Comparison of ENCODE assay signal across 19 cellular contexts in genomic region chr2:201273330-201273983, GRCh38. TPM values are rescaled to one million over a fixed set of nuclear protein-coding genes. Genes with fewer than 3 reads are reported as not detected.
DNase-seq lines count a peak whose midpoint lies in the region; ATAC-seq and TF ChIP-seq lines count a peak whose summit lies in the region.
"Had no signal": no experiment of that assay in that cellular context is flagged by ENCODE, and none has a peak within 500 bp of the region (broad histone marks: within the 10 kb centered on the region; RNA-seq: fewer than 3 reads in every experiment).

No MANE protein-coding gene starts in this region.

- no peaks in the 10 kb centered on the region for H3F3A ChIP-seq in GM23338 (replicated peaks; ENCODE audit: low read depth)

- H3K27ac ChIP-seq in GM23338 (ENCODE audit: low read depth): no peak overlapping the region
- H3K27ac ChIP-seq: C4-2B, parathyroid adenoma had no signal

- peaks cover 61% of the 10 kb centered on the region for H3K4me1 Mint-ChIP-seq in activated T-cell treated with anti-CD3 and anti-CD28 coated beads, Interleukin-2, amount 50 U/mL, for 4 hours (ENCODE audit: low read depth)
- H3K4me1 Mint-ChIP-seq in GM23338 (no peaks in the 10 kb centered on the region), natural killer cell (peaks cover 68 to 73% of the 10 kb centered on the region in 2 donors)
- peaks cover 53% of the 10 kb centered on the region for H3K4me1 Mint-ChIP-seq in activated T-helper 1 cell treated with anti-CD3 and anti-CD28 coated beads, Interleukin-12 subunit alpha, Interleukin-12 subunit beta, Interleukin-2, Interleukin-4 antibody, amounts not matched to agents 30 ng/mL and 10 ng/mL and 1 ng/mL, durations not matched to agents 14 hours and 24 hours and 36 hours (ENCODE audit: low read depth)
- H3K4me1 Mint-ChIP-seq: nephron had no signal

- H3K27me3 ChIP-seq in GM23338 (ENCODE audit: insufficient read depth): no peaks in the 10 kb centered on the region
- H3K27me3 ChIP-seq: dorsolateral prefrontal cortex had no signal

- no peaks in the 10 kb centered on the region for H3K9me2 ChIP-seq in GM23338 (ENCODE audit: insufficient read depth)

- intact Hi-C loops in activated T-helper 1 cell treated with anti-CD3 and anti-CD28 coated beads, Interleukin-12 subunit alpha, Interleukin-12 subunit beta, Interleukin-2, Interleukin-4 antibody, amounts not matched to agents 30 ng/mL and 10 ng/mL and 1 ng/mL, durations not matched to agents 14 hours and 24 hours and 36 hours (cut with micrococcal nuclease): no loop called here
- intact Hi-C loops in natural killer cell (cut with micrococcal nuclease): no loop called here

- TF ChIP-seq CTCF in GM23338 (conservative IDR thresholded peaks at IDR 0.05; ENCODE audit: low read depth in 2 of 2) (no peak), natural killer cell (IDR thresholded peaks at IDR 0.05) (no peak)

- H3K79me2 ChIP-seq in GM23338 (replicated peaks; ENCODE audit: insufficient read depth): no peaks in the 10 kb centered on the region
- H3K79me2 ChIP-seq: parathyroid adenoma had no signal

- H3K36me3 ChIP-seq in GM23338 (ENCODE audit: insufficient read depth): no peaks in the 10 kb centered on the region

- no peaks in the 10 kb centered on the region for H3K9me3 Mint-ChIP-seq in activated T-cell treated with anti-CD3 and anti-CD28 coated beads, Interleukin-2, amount 50 U/mL, for 4 hours
- no peaks in the 10 kb centered on the region; the same call in 2 of the 3 replicates for H3K9me3 Mint-ChIP-seq in GM23338
- H3K9me3 Mint-ChIP-seq in activated T-helper 1 cell treated with anti-CD3 and anti-CD28 coated beads, Interleukin-12 subunit alpha, Interleukin-12 subunit beta, Interleukin-2, Interleukin-4 antibody, amounts not matched to agents 30 ng/mL and 10 ng/mL and 1 ng/mL, durations not matched to agents 14 hours and 24 hours and 36 hours: no peaks in the 10 kb centered on the region
- no peaks in the 10 kb centered on the region for H3K9me3 Mint-ChIP-seq in natural killer cell
- H3K9me3 Mint-ChIP-seq: nephron had no signal

- peak overlapping the region; percentile 19 for H3K27ac Mint-ChIP-seq in GM23338
- peak overlapping the region; percentile 62 for H3K27ac Mint-ChIP-seq in activated T-helper 1 cell treated with anti-CD3 and anti-CD28 coated beads, Interleukin-12 subunit alpha, Interleukin-12 subunit beta, Interleukin-2, Interleukin-4 antibody, amounts not matched to agents 30 ng/mL and 10 ng/mL and 1 ng/mL, durations not matched to agents 14 hours and 24 hours and 36 hours
- H3K27ac Mint-ChIP-seq in natural killer cell: peak overlapping the region; percentile 100
- H3K27ac Mint-ChIP-seq: nephron had no signal

- H3K27me3 Mint-ChIP-seq in activated T-cell treated with anti-CD3 and anti-CD28 coated beads, Interleukin-2, amount 50 U/mL, for 4 hours (ENCODE audit: low read depth): no peaks in the 10 kb centered on the region
- H3K27me3 Mint-ChIP-seq in GM23338 (ENCODE audit: insufficient read depth, low read depth, poor library complexity) (peaks cover 2% of the 10 kb centered on the region), natural killer cell (ENCODE audit: low read depth in 2 of 2) (no peaks in the 10 kb centered on the region)
- no peaks in the 10 kb centered on the region for H3K27me3 Mint-ChIP-seq in activated T-helper 1 cell treated with anti-CD3 and anti-CD28 coated beads, Interleukin-12 subunit alpha, Interleukin-12 subunit beta, Interleukin-2, Interleukin-4 antibody, amounts not matched to agents 30 ng/mL and 10 ng/mL and 1 ng/mL, durations not matched to agents 14 hours and 24 hours and 36 hours (ENCODE audit: insufficient read depth)

- H2AFZ ChIP-seq in GM23338: no peak overlapping the region
- H2AFZ ChIP-seq: parathyroid adenoma had no signal

- H3K4me3 ChIP-seq in GM23338: no peak overlapping the region
- H3K4me3 ChIP-seq: dorsolateral prefrontal cortex had no signal

- no peaks in the 10 kb centered on the region for H3K4me1 ChIP-seq in GM23338 (ENCODE audit: insufficient read depth)
- H3K4me1 ChIP-seq: parathyroid adenoma had no signal

- H3K36me3 Mint-ChIP-seq in activated T-cell treated with anti-CD3 and anti-CD28 coated beads, Interleukin-2, amount 50 U/mL, for 4 hours (ENCODE audit: insufficient read depth): peaks cover 62% of the 10 kb centered on the region
- H3K36me3 Mint-ChIP-seq in GM23338 (ENCODE audit: low read depth) (no peaks in the 10 kb centered on the region), natural killer cell (peaks cover 29% of the 10 kb centered on the region)
- H3K36me3 Mint-ChIP-seq in activated T-helper 1 cell treated with anti-CD3 and anti-CD28 coated beads, Interleukin-12 subunit alpha, Interleukin-12 subunit beta, Interleukin-2, Interleukin-4 antibody, amounts not matched to agents 30 ng/mL and 10 ng/mL and 1 ng/mL, durations not matched to agents 14 hours and 24 hours and 36 hours (ENCODE audit: low read depth): peaks cover 59% of the 10 kb centered on the region

- ATAC-seq in activated T-cell treated with anti-CD3 and anti-CD28 coated beads, Interleukin-2, amount 50 U/mL, for 4 hours: peak; percentile 72 to 80
- ATAC-seq in GM23338 (no peak), natural killer cell (peak; percentile 39 to 43 (median 39))
- ATAC-seq: right cardiac atrium had no signal

- no peak for DNase-seq in activated T-cell treated with anti-CD3 and anti-CD28 coated beads, Interleukin-2, amount 50 U/mL, for 4 hours
- DNase-seq in activated T-cell treated with anti-CD3 and anti-CD28 coated beads, Interleukin-2, amount 50 U/mL, for 48 hours: no peak
- no peak for DNase-seq in GM23338 (ENCODE audit: low spot score)
- no peak for DNase-seq in activated T-helper 1 cell treated with anti-CD3 and anti-CD28 coated beads, Interleukin-12 subunit alpha, Interleukin-12 subunit beta, Interleukin-2, Interleukin-4 antibody, amounts not matched to agents 30 ng/mL and 10 ng/mL and 1 ng/mL, durations not matched to agents 14 hours and 24 hours and 36 hours (ENCODE audit: low spot score)
- no peak for DNase-seq in natural killer cell
- no peak for DNase-seq in NK-92 (lab: John Stamatoyannopoulos, UW; ENCODE audit: unreplicated experiment)
- DNase-seq in 8988T: no peak
- no peak for DNase-seq in NCI-H774 (lab: John Stamatoyannopoulos, UW)
- DNase-seq: activated gamma-delta T cell, dorsolateral prefrontal cortex, GDM1, IMR-90, left cardiac atrium, NCI-H1436, NCI-H510A treated with DMSO at 0.1 percent for 48 hours, right cardiac atrium had no signal

- no peak overlapping the region for H3K4me3 Mint-ChIP-seq in activated T-cell treated with anti-CD3 and anti-CD28 coated beads, Interleukin-2, amount 50 U/mL, for 4 hours
- H3K4me3 Mint-ChIP-seq in GM23338: no peak overlapping the region
- H3K4me3 Mint-ChIP-seq in activated T-helper 1 cell treated with anti-CD3 and anti-CD28 coated beads, Interleukin-12 subunit alpha, Interleukin-12 subunit beta, Interleukin-2, Interleukin-4 antibody, amounts not matched to agents 30 ng/mL and 10 ng/mL and 1 ng/mL, durations not matched to agents 14 hours and 24 hours and 36 hours: no peak overlapping the region
- H3K4me3 Mint-ChIP-seq in natural killer cell: peak overlapping the region; percentile 38
- H3K4me3 Mint-ChIP-seq: nephron had no signal

- no peaks in the 10 kb centered on the region for H4K20me1 ChIP-seq in GM23338 (replicated peaks; ENCODE audit: insufficient read depth)

- H3K4me2 ChIP-seq in GM23338: no peak overlapping the region

TF ChIP-seq in GM23338, 12 proteins besides CTCF, POLR2A, EP300 and RAD21:
- TF ChIP-seq POLR2AphosphoS5 (IDR thresholded peaks at IDR 0.05; ENCODE audit: low read depth) (no peak), JUNB (IDR thresholded peaks at IDR 0.05; ENCODE audit: unreplicated experiment) (no peak), EZH2 (IDR thresholded peaks at IDR 0.05; ENCODE audit: low read depth, unreplicated experiment) (no peak), STAT1 (IDR thresholded peaks at IDR 0.05; ENCODE audit: unreplicated experiment) (no peak)

RNA-seq across cellular contexts. Expression of gene CASP8, which starts 13.1 kb away (rescaled TPM):
- total RNA-seq in activated T-cell treated with anti-CD3 and anti-CD28 coated beads, Interleukin-2, amount 50 U/mL, for 4 hours: 10 to 100 TPM; 31.6 to 45.8 (median 36.9) TPM
- 3.6 and 6.8 TPM in 2 replicates for total RNA-seq in GM23338 (2014; rRNA removed; shearing (Covaris generic))
- polyA plus RNA-seq in GM23338 (2016; fragmentation: Nextera tagmentation; extraction: Ambion mirVana): 2.3 TPM in 2 replicates
- total RNA-seq in activated T-helper 1 cell treated with anti-CD3 and anti-CD28 coated beads, Interleukin-12 subunit alpha, Interleukin-12 subunit beta, Interleukin-2, Interleukin-4 antibody, amounts not matched to agents 30 ng/mL and 10 ng/mL and 1 ng/mL, durations not matched to agents 14 hours and 24 hours and 36 hours: 40.5 and 40.6 TPM in 2 replicates
- 100 to 1,000 TPM; 218 to 404 (median 347) TPM for total RNA-seq in natural killer cell

Comparison
In these comparisons a context has a peak if more than half of its experiments do, and no peak if none do; other contexts are left out.
1. H3K27ac Mint-ChIP-seq: peak in every context shown above with its lines; median percentile 100 in natural killer cell; 62 in activated T-helper 1 cell treated with anti-CD3 and anti-CD28 coated beads, Interleukin-12 subunit alpha, Interleukin-12 subunit beta, Interleukin-2, Interleukin-4 antibody, amounts not matched to agents 30 ng/mL and 10 ng/mL and 1 ng/mL, durations not matched to agents 14 hours and 24 hours and 36 hours; 19 in GM23338.